2 cellular contexts compared by ENCODE assay signal in genomic region chr10:91887075-91887899, GRCh38.
TF ChIP-seq lines count a peak whose summit lies in the region.

No MANE protein-coding gene starts in this region.

TF ChIP-seq in HEK293, 187 proteins besides CTCF, POLR2A, EP300 and RAD21 (continues in another document):
- TF ChIP-seq ZNF76 (tag by site-specific recombination; IDR thresholded peaks at IDR 0.05; ENCODE audit: borderline replicate concordance, low read depth): no peak
- TF ChIP-seq WT1 (tag by site-specific recombination; IDR thresholded peaks at IDR 0.05): peak; percentile 29; the same call in 1 of the 2 replicates
- TF ChIP-seq ZNF37A (tag by site-specific recombination; IDR thresholded peaks at IDR 0.05): no peak
- peak; percentile 65 for TF ChIP-seq ZBTB17 (tag by site-specific recombination; IDR thresholded peaks at IDR 0.05)
- TF ChIP-seq EGR2 (tag by site-specific recombination; IDR thresholded peaks at IDR 0.05; ENCODE audit: low read depth): peak; percentile 83
- no peak for TF ChIP-seq PRDM2 (tag by site-specific recombination; IDR thresholded peaks at IDR 0.05; ENCODE audit: borderline replicate concordance)
- TF ChIP-seq ZNF660 (tag by site-specific recombination; IDR thresholded peaks at IDR 0.05): peak; percentile 49; the same call in 1 of the 2 replicates
- TF ChIP-seq ZNF211 (tag by site-specific recombination; IDR thresholded peaks at IDR 0.05; ENCODE audit: low read depth): no peak
- no peak for TF ChIP-seq ZNF580 (tag by site-specific recombination; IDR thresholded peaks at IDR 0.05)
- no peak for TF ChIP-seq MEIS1 (CRISPR knock-in tag; IDR thresholded peaks at IDR 0.05; ENCODE audit: borderline replicate concordance)
- TF ChIP-seq OSR2 (tag by site-specific recombination; IDR thresholded peaks at IDR 0.05): no peak
- no peak; the same call in none of the 2 replicates for TF ChIP-seq ZNF629 (tag by site-specific recombination; IDR thresholded peaks at IDR 0.05)
- TF ChIP-seq ZNF16 (tag by site-specific recombination; IDR thresholded peaks at IDR 0.05; ENCODE audit: low read depth): no peak
- peak; percentile 74; the same call in 1 of the 2 replicates for TF ChIP-seq INSM2 (tag by site-specific recombination; IDR thresholded peaks at IDR 0.05)
- no peak for TF ChIP-seq ZNF658 (tag by site-specific recombination; IDR thresholded peaks at IDR 0.05)
- no peak for TF ChIP-seq KLF7 (tag by site-specific recombination; IDR thresholded peaks at IDR 0.05; ENCODE audit: borderline replicate concordance)
- peak; percentile 44; the same call in 1 of the 2 replicates for TF ChIP-seq KLF9 (tag by site-specific recombination; IDR thresholded peaks at IDR 0.05; ENCODE audit: low read depth)
- peak; percentile 69 for TF ChIP-seq KLF16 (tag by site-specific recombination; IDR thresholded peaks at IDR 0.05)
- TF ChIP-seq ZNF561 (tag by site-specific recombination; IDR thresholded peaks at IDR 0.05; ENCODE audit: borderline replicate concordance): peak; percentile 86; the same call in 1 of the 2 replicates

TF ChIP-seq in H1, 55 proteins besides CTCF, POLR2A, EP300 and RAD21:
- TF ChIP-seq RFX5 (IDR thresholded peaks at IDR 0.05; ENCODE audit: borderline replicate concordance, low read depth, low read length) (no peak), CHD2 (IDR thresholded peaks at IDR 0.05; ENCODE audit: low read length) (peak; percentile 44; the same call in 1 of the 2 replicates), SIX5 (IDR thresholded peaks at IDR 0.05; ENCODE audit: low read depth, low read length) (peak; percentile 4; the same call in 1 of the 2 replicates), YY1 (IDR thresholded peaks at IDR 0.05; ENCODE audit: low read depth, low read length) (peak; percentile 57), CTBP2 (IDR thresholded peaks at IDR 0.05; ENCODE audit: borderline replicate concordance, insufficient read depth, insufficient read length, low read length) (peak; percentile 83), CREB1 (IDR thresholded peaks at IDR 0.05) (peak; percentile 57; the same call in 1 of the 2 replicates), NANOG (IDR thresholded peaks at IDR 0.05; ENCODE audit: insufficient read depth, low read depth, low read length, poor library complexity, severe bottlenecking) (peak; percentile 74), SUZ12 (IDR thresholded peaks at IDR 0.05; ENCODE audit: low read length) (no peak), POLR2AphosphoS5 (IDR thresholded peaks at IDR 0.05; ENCODE audit: low read depth, low read length) (peak; percentile 77), GABPA (IDR thresholded peaks at IDR 0.05; ENCODE audit: borderline replicate concordance, insufficient read depth, low read length) (no peak), RBBP5 (IDR thresholded peaks at IDR 0.05; ENCODE audit: borderline replicate concordance, low read depth, low read length) (peak; percentile 84; the same call in 1 of the 2 replicates), CBX8 (IDR thresholded peaks at IDR 0.05; ENCODE audit: borderline replicate concordance, low read depth, low read length) (no peak), TEAD4 (IDR thresholded peaks at IDR 0.05; ENCODE audit: low read depth, low read length) (peak; percentile 95), BACH1 (IDR thresholded peaks at IDR 0.05; ENCODE audit: low read length) (peak; percentile 92), SAP30 (IDR thresholded peaks at IDR 0.05; ENCODE audit: insufficient read depth, insufficient replicate concordance, low read length) (no peak), NRF1 (IDR thresholded peaks at IDR 0.05; ENCODE audit: low read depth, low read length) (no peak), HDAC2 (IDR thresholded peaks at IDR 0.05; ENCODE audit: borderline replicate concordance in 1 of 2, low read depth in 2 of 2, low read length in 2 of 2) (peak; percentile 98 to 99), TAF7 (optimal IDR thresholded peaks at IDR 0.05; ENCODE audit: borderline replicate concordance, low read depth, low read length) (peak; percentile 30), RXRA (IDR thresholded peaks at IDR 0.05; ENCODE audit: insufficient read depth, low read depth, low read length) (0 out of 2 replicates have a peak, but pooled peaks have one; percentile 45), HDAC6 (IDR thresholded peaks at IDR 0.05; ENCODE audit: low read depth, low read length) (no peak), PHF8 (conservative IDR thresholded peaks at IDR 0.05; ENCODE audit: low read depth, low read length) (peak; percentile 22; the same call in 1 of the 2 replicates), BRCA1 (IDR thresholded peaks at IDR 0.05; ENCODE audit: low read depth, low read length) (0 out of 2 replicates have a peak, but pooled peaks have one; percentile 25), SIN3A (conservative IDR thresholded peaks at IDR 0.05 in 1 of 2, IDR thresholded peaks at IDR 0.05 in 1 of 2; ENCODE audit: low read depth in 1 of 2, low read length in 2 of 2) (0 out of 4 replicates have a peak, but pooled peaks of 1 of the 2 experiments have one; percentile 53), SP1 (IDR thresholded peaks at IDR 0.05; ENCODE audit: low read depth, low read length) (peak; percentile 78; the same call in 1 of the 2 replicates), TAF1 (IDR thresholded peaks at IDR 0.05; ENCODE audit: low read depth, low read length) (peak; percentile 78), MAX (IDR thresholded peaks at IDR 0.05) (peak; percentile 85), KDM1A (IDR thresholded peaks at IDR 0.05; ENCODE audit: borderline replicate concordance, low read length) (peak; percentile 34; the same call in 1 of the 2 replicates), ZNF274 (IDR thresholded peaks at IDR 0.05; ENCODE audit: borderline replicate concordance, extremely low read depth, low read length) (no peak), JUND (IDR thresholded peaks at IDR 0.05; ENCODE audit: low read length) (peak; percentile 30; the same call in 1 of the 2 replicates), SP4 (IDR thresholded peaks at IDR 0.05; ENCODE audit: low read length) (peak; percentile 72), ATF2 (IDR thresholded peaks at IDR 0.05; ENCODE audit: low read length) (no peak), ASH2L (IDR thresholded peaks at IDR 0.05; ENCODE audit: low read length) (peak; percentile 85), TBP (IDR thresholded peaks at IDR 0.05; ENCODE audit: low read depth, low read length) (peak; percentile 54; the same call in 1 of the 2 replicates), BCL11A (IDR thresholded peaks at IDR 0.05; ENCODE audit: low read depth in 2 of 2, low read length in 2 of 2) (no peak)
- TF ChIP-seq, protein P1, sequence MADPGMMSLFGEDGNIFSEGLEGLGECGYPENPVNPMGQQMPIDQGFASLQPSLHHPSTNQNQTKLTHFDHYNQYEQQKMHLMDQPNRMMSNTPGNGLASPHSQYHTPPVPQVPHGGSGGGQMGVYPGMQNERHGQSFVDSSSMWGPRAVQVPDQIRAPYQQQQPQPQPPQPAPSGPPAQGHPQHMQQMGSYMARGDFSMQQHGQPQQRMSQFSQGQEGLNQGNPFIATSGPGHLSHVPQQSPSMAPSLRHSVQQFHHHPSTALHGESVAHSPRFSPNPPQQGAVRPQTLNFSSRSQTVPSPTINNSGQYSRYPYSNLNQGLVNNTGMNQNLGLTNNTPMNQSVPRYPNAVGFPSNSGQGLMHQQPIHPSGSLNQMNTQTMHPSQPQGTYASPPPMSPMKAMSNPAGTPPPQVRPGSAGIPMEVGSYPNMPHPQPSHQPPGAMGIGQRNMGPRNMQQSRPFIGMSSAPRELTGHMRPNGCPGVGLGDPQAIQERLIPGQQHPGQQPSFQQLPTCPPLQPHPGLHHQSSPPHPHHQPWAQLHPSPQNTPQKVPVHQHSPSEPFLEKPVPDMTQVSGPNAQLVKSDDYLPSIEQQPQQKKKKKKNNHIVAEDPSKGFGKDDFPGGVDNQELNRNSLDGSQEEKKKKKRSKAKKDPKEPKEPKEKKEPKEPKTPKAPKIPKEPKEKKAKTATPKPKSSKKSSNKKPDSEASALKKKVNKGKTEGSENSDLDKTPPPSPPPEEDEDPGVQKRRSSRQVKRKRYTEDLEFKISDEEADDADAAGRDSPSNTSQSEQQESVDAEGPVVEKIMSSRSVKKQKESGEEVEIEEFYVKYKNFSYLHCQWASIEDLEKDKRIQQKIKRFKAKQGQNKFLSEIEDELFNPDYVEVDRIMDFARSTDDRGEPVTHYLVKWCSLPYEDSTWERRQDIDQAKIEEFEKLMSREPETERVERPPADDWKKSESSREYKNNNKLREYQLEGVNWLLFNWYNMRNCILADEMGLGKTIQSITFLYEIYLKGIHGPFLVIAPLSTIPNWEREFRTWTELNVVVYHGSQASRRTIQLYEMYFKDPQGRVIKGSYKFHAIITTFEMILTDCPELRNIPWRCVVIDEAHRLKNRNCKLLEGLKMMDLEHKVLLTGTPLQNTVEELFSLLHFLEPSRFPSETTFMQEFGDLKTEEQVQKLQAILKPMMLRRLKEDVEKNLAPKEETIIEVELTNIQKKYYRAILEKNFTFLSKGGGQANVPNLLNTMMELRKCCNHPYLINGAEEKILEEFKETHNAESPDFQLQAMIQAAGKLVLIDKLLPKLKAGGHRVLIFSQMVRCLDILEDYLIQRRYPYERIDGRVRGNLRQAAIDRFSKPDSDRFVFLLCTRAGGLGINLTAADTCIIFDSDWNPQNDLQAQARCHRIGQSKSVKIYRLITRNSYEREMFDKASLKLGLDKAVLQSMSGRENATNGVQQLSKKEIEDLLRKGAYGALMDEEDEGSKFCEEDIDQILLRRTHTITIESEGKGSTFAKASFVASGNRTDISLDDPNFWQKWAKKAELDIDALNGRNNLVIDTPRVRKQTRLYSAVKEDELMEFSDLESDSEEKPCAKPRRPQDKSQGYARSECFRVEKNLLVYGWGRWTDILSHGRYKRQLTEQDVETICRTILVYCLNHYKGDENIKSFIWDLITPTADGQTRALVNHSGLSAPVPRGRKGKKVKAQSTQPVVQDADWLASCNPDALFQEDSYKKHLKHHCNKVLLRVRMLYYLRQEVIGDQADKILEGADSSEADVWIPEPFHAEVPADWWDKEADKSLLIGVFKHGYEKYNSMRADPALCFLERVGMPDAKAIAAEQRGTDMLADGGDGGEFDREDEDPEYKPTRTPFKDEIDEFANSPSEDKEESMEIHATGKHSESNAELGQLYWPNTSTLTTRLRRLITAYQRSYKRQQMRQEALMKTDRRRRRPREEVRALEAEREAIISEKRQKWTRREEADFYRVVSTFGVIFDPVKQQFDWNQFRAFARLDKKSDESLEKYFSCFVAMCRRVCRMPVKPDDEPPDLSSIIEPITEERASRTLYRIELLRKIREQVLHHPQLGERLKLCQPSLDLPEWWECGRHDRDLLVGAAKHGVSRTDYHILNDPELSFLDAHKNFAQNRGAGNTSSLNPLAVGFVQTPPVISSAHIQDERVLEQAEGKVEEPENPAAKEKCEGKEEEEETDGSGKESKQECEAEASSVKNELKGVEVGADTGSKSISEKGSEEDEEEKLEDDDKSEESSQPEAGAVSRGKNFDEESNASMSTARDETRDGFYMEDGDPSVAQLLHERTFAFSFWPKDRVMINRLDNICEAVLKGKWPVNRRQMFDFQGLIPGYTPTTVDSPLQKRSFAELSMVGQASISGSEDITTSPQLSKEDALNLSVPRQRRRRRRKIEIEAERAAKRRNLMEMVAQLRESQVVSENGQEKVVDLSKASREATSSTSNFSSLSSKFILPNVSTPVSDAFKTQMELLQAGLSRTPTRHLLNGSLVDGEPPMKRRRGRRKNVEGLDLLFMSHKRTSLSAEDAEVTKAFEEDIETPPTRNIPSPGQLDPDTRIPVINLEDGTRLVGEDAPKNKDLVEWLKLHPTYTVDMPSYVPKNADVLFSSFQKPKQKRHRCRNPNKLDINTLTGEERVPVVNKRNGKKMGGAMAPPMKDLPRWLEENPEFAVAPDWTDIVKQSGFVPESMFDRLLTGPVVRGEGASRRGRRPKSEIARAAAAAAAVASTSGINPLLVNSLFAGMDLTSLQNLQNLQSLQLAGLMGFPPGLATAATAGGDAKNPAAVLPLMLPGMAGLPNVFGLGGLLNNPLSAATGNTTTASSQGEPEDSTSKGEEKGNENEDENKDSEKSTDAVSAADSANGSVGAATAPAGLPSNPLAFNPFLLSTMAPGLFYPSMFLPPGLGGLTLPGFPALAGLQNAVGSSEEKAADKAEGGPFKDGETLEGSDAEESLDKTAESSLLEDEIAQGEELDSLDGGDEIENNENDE (IDR thresholded peaks at IDR 0.05; ENCODE audit: insufficient replicate concordance, low read length): peak; percentile 7
- TF ChIP-seq, protein P2, sequence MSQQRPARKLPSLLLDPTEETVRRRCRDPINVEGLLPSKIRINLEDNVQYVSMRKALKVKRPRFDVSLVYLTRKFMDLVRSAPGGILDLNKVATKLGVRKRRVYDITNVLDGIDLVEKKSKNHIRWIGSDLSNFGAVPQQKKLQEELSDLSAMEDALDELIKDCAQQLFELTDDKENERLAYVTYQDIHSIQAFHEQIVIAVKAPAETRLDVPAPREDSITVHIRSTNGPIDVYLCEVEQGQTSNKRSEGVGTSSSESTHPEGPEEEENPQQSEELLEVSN (IDR thresholded peaks at IDR 0.05): peak; percentile 66
- TF ChIP-seq, protein P3, sequence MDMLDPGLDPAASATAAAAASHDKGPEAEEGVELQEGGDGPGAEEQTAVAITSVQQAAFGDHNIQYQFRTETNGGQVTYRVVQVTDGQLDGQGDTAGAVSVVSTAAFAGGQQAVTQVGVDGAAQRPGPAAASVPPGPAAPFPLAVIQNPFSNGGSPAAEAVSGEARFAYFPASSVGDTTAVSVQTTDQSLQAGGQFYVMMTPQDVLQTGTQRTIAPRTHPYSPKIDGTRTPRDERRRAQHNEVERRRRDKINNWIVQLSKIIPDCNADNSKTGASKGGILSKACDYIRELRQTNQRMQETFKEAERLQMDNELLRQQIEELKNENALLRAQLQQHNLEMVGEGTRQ (IDR thresholded peaks at IDR 0.05; ENCODE audit: low read length): peak; percentile 71
